ENCODE assay signal across 28 cellular contexts in the genomic region with DNA sequence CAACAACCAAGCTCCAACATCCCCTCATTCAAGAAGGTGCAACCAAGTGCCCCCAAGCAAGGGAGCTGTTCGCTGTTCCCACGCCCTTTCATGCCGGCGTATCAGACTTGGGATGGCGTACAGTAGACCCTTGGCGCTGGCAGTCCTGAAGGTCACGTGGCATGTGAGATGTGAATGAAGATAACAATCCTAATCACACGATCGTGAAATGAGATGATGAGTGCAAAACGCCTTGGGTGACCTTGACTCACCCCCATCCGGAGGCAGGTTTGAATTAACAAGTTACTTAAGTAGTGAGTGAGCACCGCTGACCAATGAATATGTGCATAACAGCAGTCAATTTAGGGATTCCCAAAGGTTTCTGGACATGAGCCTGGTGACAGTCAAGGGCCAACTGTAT.
"Had no signal": no experiment of that assay in that cellular context is flagged by ENCODE, and none has a peak within 500 bp of the region (broad histone marks: within the 10 kb centered on the region; RNA-seq: fewer than 3 reads in every experiment).

No MANE protein-coding gene starts in this region.

- H3K4me1 Mint-ChIP-seq: activated CD4-positive, alpha-beta memory T cell treated with anti-CD3 and anti-CD28 coated beads, Interleukin-2, amount 10 ng/mL, durations not matched to agents 7 days and 5 days; activated CD4-positive, alpha-beta T cell treated with anti-CD3 and anti-CD28 coated beads, Interleukin-2, amount 10 ng/mL, durations not matched to agents 7 days and 5 days; activated T-helper 17 cell treated with anti-CD3 and anti-CD28 coated beads, Interleukin-2, amount 50 U/mL, for 72 hours; immature natural killer cell; naive thymus-derived CD4-positive, alpha-beta T cell had no signal

- H3K4me3 Mint-ChIP-seq: activated CD4-positive, alpha-beta memory T cell treated with anti-CD3 and anti-CD28 coated beads, Interleukin-2, amount 10 ng/mL, durations not matched to agents 7 days and 5 days; activated CD4-positive, alpha-beta T cell treated with anti-CD3 and anti-CD28 coated beads, Interleukin-2, amount 10 ng/mL, durations not matched to agents 7 days and 5 days; activated T-cell treated with anti-CD3 and anti-CD28 coated beads, Interleukin-2, amount 50 U/mL, for 4 hours; activated T-helper 17 cell treated with anti-CD3 and anti-CD28 coated beads, Interleukin-2, amount 50 U/mL, for 72 hours; endodermal cell; immature natural killer cell; naive thymus-derived CD4-positive, alpha-beta T cell had no signal

- H3K4me1 ChIP-seq: breast epithelium, pancreas, right atrium auricular region had no signal

- ATAC-seq: activated T-cell treated with anti-CD3 and anti-CD28 coated beads, Interleukin-2, amount 50 U/mL, for 4 hours; activated T-helper 17 cell treated with anti-CD3 and anti-CD28 coated beads, Interleukin-2, amount 50 U/mL, for 72 hours; esophagus mucosa; naive thymus-derived CD4-positive, alpha-beta T cell; pancreas; stimulated activated naive CD8-positive, alpha-beta T cell treated with anti-CD3 and anti-CD28 coated beads, Interleukin-15, Interleukin-2, amounts not matched to agents 100 U/mL and 50 U/mL, for 24 hours had no signal

- H3K9me3 ChIP-seq: breast epithelium, pancreas, right atrium auricular region, thoracic aorta had no signal

- H3K27me3 ChIP-seq: breast epithelium, pancreas, right atrium auricular region had no signal

- H3K9me3 Mint-ChIP-seq: activated CD4-positive, alpha-beta memory T cell treated with anti-CD3 and anti-CD28 coated beads, Interleukin-2, amount 10 ng/mL, durations not matched to agents 7 days and 5 days; activated CD4-positive, alpha-beta T cell treated with anti-CD3 and anti-CD28 coated beads, Interleukin-2, amount 10 ng/mL, durations not matched to agents 7 days and 5 days; activated T-cell treated with anti-CD3 and anti-CD28 coated beads, Interleukin-2, amount 50 U/mL, for 4 hours; activated T-helper 17 cell treated with anti-CD3 and anti-CD28 coated beads, Interleukin-2, amount 50 U/mL, for 72 hours; endodermal cell; immature natural killer cell had no signal

- H3K27ac Mint-ChIP-seq: activated CD4-positive, alpha-beta memory T cell treated with anti-CD3 and anti-CD28 coated beads, Interleukin-2, amount 10 ng/mL, durations not matched to agents 7 days and 5 days; activated CD4-positive, alpha-beta T cell treated with anti-CD3 and anti-CD28 coated beads, Interleukin-2, amount 10 ng/mL, durations not matched to agents 7 days and 5 days; activated T-helper 17 cell treated with anti-CD3 and anti-CD28 coated beads, Interleukin-2, amount 50 U/mL, for 72 hours; endodermal cell; immature natural killer cell; naive thymus-derived CD4-positive, alpha-beta T cell had no signal

- H3K27ac ChIP-seq: breast epithelium, pancreas, right atrium auricular region, thoracic aorta had no signal

- H3K4me3 ChIP-seq: breast epithelium, pancreas, right atrium auricular region, thoracic aorta had no signal

- DNase-seq: activated CD4-positive, alpha-beta memory T cell treated with anti-CD3 and anti-CD28 coated beads, Interleukin-2, amount 10 ng/mL, durations not matched to agents 7 days and 5 days; activated CD4-positive, alpha-beta T cell treated with anti-CD3 and anti-CD28 coated beads for 1 hour; activated CD4-positive, alpha-beta T cell treated with anti-CD3 and anti-CD28 coated beads, Interleukin-2, amount 10 ng/mL, durations not matched to agents 7 days and 5 days; activated gamma-delta T cell treated with Interleukin-2 at 50 U/mL for 16 hours; activated naive CD4-positive, alpha-beta T cell treated with anti-CD3 and anti-CD28 coated beads, Interleukin-2, amount 50 U/mL, for 16 hours; activated T-cell treated with anti-CD3 and anti-CD28 coated beads, Interleukin-2, amount 50 U/mL, for 4 hours; amygdala; central memory CD4-positive, alpha-beta T cell; endodermal cell; foreskin fibroblast; head of caudate nucleus; hippocampal formation; immature natural killer cell; midbrain; naive thymus-derived CD4-positive, alpha-beta T cell; nucleus accumbens; pancreas; stimulated activated CD4-positive, alpha-beta T cell treated with anti-CD3 and anti-CD28 coated beads, Interleukin-12 subunit alpha, Interleukin-12 subunit beta, amount 100 ng/mL, for 4 hours; stimulated activated CD4-positive, alpha-beta T cell treated with anti-CD3 and anti-CD28 coated beads, Interleukin-4, amount 100 ng/mL, for 1 hour; stimulated activated naive CD8-positive, alpha-beta T cell treated with anti-CD3 and anti-CD28 coated beads, Interleukin-15, Interleukin-2, amounts not matched to agents 100 U/mL and 50 U/mL, for 24 hours; T-helper 2 cell; trophoblast cell had no signal

- H3K27me3 Mint-ChIP-seq: activated CD4-positive, alpha-beta memory T cell treated with anti-CD3 and anti-CD28 coated beads, Interleukin-2, amount 10 ng/mL, durations not matched to agents 7 days and 5 days; activated CD4-positive, alpha-beta T cell treated with anti-CD3 and anti-CD28 coated beads, Interleukin-2, amount 10 ng/mL, durations not matched to agents 7 days and 5 days; activated T-helper 17 cell treated with anti-CD3 and anti-CD28 coated beads, Interleukin-2, amount 50 U/mL, for 72 hours; naive thymus-derived CD4-positive, alpha-beta T cell had no signal

- H3K36me3 ChIP-seq: breast epithelium, pancreas, right atrium auricular region, thoracic aorta had no signal

- FAIRE-seq: pancreas, urothelium cell line had no signal
